ENCODE assay signal across 22 cellular contexts in the genomic region with DNA sequence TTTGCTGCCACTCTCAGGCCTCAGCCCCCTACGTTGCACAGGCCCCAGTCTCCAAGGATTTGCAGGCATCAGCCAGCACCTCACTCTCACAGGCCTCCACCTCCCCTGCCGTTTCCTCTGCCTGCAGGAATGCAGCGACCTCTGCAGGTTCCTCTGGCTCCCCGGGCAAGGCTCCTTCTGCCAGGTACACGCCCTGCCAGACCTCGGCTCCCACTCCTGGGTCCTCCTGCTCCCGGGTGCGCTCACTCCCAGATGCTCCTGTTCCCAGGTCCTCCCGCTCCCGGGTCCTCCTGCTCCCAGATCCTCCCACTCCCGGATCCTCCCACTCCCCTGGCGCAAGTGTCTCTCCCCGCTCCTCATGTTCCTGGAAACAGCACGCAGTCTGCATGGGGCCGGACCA.
"Had no signal": no experiment of that assay in that cellular context is flagged by ENCODE, and none has a peak within 500 bp of the region (broad histone marks: within the 10 kb centered on the region; RNA-seq: fewer than 3 reads in every experiment).

No MANE protein-coding gene starts in this region.

- H2AFZ ChIP-seq: hepatocyte had no signal

- FAIRE-seq: endometrium, frontal cortex, islet of Langerhans, pancreas had no signal

- H3K27me3 ChIP-seq: ascending aorta, cardiac muscle cell, hepatocyte, pancreas, suprapubic skin, tibial nerve had no signal

- H3K4me2 ChIP-seq: hepatocyte had no signal

- DNase-seq: activated B cell treated with CpG ODN at 0.5 μM for 24 hours; activated CD8-positive, alpha-beta memory T cell treated with anti-CD3 and anti-CD28 coated beads for 24 hours; activated effector memory CD4-positive, alpha-beta T cell treated with Interleukin-2 at 50 U/mL for 16 hours; activated naive CD4-positive, alpha-beta T cell treated with anti-CD3 and anti-CD28 coated beads, Interleukin-2, amount 10 ng/mL, durations not matched to agents 7 days and 5 days; activated naive CD8-positive, alpha-beta T cell treated with anti-CD3 and anti-CD28 coated beads, Interleukin-2, amount 10 ng/mL, durations not matched to agents 7 days and 5 days; effector CD4-positive, alpha-beta T cell; midbrain; naive thymus-derived CD4-positive, alpha-beta T cell; nucleus accumbens; stimulated activated naive CD4-positive, alpha-beta T cell; T-helper 2 cell had no signal

- H3K27ac ChIP-seq: ascending aorta, cardiac muscle cell, epithelial cell of prostate, hepatocyte, pancreas, psoas muscle, suprapubic skin, tibial nerve had no signal

- ATAC-seq: naive thymus-derived CD4-positive, alpha-beta T cell; pancreas; psoas muscle had no signal

- H3K9me3 ChIP-seq: ascending aorta, pancreas, psoas muscle, suprapubic skin, tibial nerve had no signal

- H3K79me2 ChIP-seq: hepatocyte had no signal

- H3K4me3 ChIP-seq: ascending aorta, cardiac muscle cell, hepatocyte, pancreas, psoas muscle, suprapubic skin, tibial nerve had no signal

- H3K4me1 ChIP-seq: ascending aorta, pancreas, psoas muscle, suprapubic skin, tibial nerve had no signal

- H3K36me3 ChIP-seq: ascending aorta, cardiac muscle cell, pancreas, suprapubic skin, tibial nerve had no signal
